8 cellular contexts compared by ENCODE assay signal in genomic region chr10:97081621-97082235, GRCh38.
A peak's percentile ranks its signal among the peaks of the same experiment; 100 is the strongest.
DNase-seq lines count a peak whose midpoint lies in the region; ATAC-seq, FAIRE-seq and TF ChIP-seq lines count a peak whose summit lies in the region.

No MANE protein-coding gene starts in this region.

- H3K27me3 ChIP-seq in CD8-positive, alpha-beta memory T cell (ENCODE audit: insufficient read depth, low read length, poor library complexity, severe bottlenecking) = no peaks in the 10 kb centered on the region
- H3K27me3 ChIP-seq in left lung = peaks cover 0 to 50% of the 10 kb centered on the region in 2 donors

- no peak overlapping the region for H3K4me3 Mint-ChIP-seq in CD8-positive, alpha-beta memory T cell
- H3K4me3 Mint-ChIP-seq in stimulated activated effector memory CD8-positive, alpha-beta T cell treated with anti-CD3 and anti-CD28 coated beads, Interleukin-12 subunit alpha, Interleukin-12 subunit beta, amount 100 ng/mL, for 72 hours = no peak overlapping the region

- peak; percentile 31 to 72 (median 48) for DNase-seq in CD8-positive, alpha-beta memory T cell
- DNase-seq in HTR-8/SVneo (ENCODE audit: insufficient read length, low spot score) (peak; percentile 72), UCSD-AML1 (lab: John Stamatoyannopoulos, UW; ENCODE audit: unreplicated experiment) (peak; percentile 70), T47D (ENCODE audit: low read depth in 1 of 2, low spot score in 1 of 2) (peak; percentile 72 to 84), left lung (peak in 1 of 2 donors; percentile 45), SK-N-DZ (ENCODE audit: low spot score) (no peak)
- DNase-seq in stimulated activated effector memory CD8-positive, alpha-beta T cell treated with anti-CD3 and anti-CD28 coated beads, Interleukin-12 subunit alpha, Interleukin-12 subunit beta, amount 100 ng/mL, for 72 hours (ENCODE audit: low spot score in 2 of 2) = peak; percentile 63 to 79

- POLR2A ChIA-PET in CD8-positive, alpha-beta memory T cell (lab: Charles Lee) = no interaction called here

- H3K9me3 ChIP-seq in CD8-positive, alpha-beta memory T cell (ENCODE audit: low read length) = no peaks in the 10 kb centered on the region
- H3K9me3 ChIP-seq in left lung = no peaks in the 10 kb centered on the region

- no peak overlapping the region for H3K4me3 ChIP-seq in CD8-positive, alpha-beta memory T cell (ENCODE audit: low read length)
- no peak overlapping the region for H3K4me3 ChIP-seq in left lung

- intact Hi-C loops in left lung (cut with DNase I) = no loop called here

- CTCF ChIA-PET in CD8-positive, alpha-beta memory T cell (lab: Charles Lee) = interaction anchor here (1.1 to 4.7 kb wide), 8 partner anchors 10 to 129 kb away, joined by 3 to 28 read pairs (median 8); no protein-coding TSS in a partner anchor

- H3K4me1 ChIP-seq in CD8-positive, alpha-beta memory T cell (ENCODE audit: insufficient read depth, low read length) = no peaks in the 10 kb centered on the region
- no peaks in the 10 kb centered on the region for H3K4me1 ChIP-seq in left lung

- peaks cover 10 to 55% of the 10 kb centered on the region in 2 donors for H3K27me3 Mint-ChIP-seq in CD8-positive, alpha-beta memory T cell

- H3K27ac ChIP-seq in CD8-positive, alpha-beta memory T cell (ENCODE audit: low read depth, low read length) = no peak overlapping the region
- H3K27ac ChIP-seq in left lung = no peak overlapping the region

- TF ChIP-seq CTCF in left lung (IDR thresholded peaks at IDR 0.05) = peak; percentile 34 to 71

- no peaks in the 10 kb centered on the region for H3K4me1 Mint-ChIP-seq in CD8-positive, alpha-beta memory T cell
- H3K4me1 Mint-ChIP-seq in stimulated activated effector memory CD8-positive, alpha-beta T cell treated with anti-CD3 and anti-CD28 coated beads, Interleukin-12 subunit alpha, Interleukin-12 subunit beta, amount 100 ng/mL, for 72 hours = no peaks in the 10 kb centered on the region

- FAIRE-seq in HTR-8/SVneo (lab: Jason Lieb, UNC) = no peak

- ATAC-seq in left lung (peak; percentile 95), HG02852 (IDR thresholded peaks at IDR 0.05; ENCODE audit: unreplicated experiment) (no peak)
- peak; percentile 68 for ATAC-seq in stimulated activated effector memory CD8-positive, alpha-beta T cell treated with anti-CD3 and anti-CD28 coated beads, Interleukin-12 subunit alpha, Interleukin-12 subunit beta, amount 100 ng/mL, for 72 hours

- no peaks in the 10 kb centered on the region for H3K36me3 ChIP-seq in CD8-positive, alpha-beta memory T cell (ENCODE audit: insufficient read depth, low read length)
- no peaks in the 10 kb centered on the region for H3K36me3 ChIP-seq in left lung

- no peaks in the 10 kb centered on the region for H3K36me3 Mint-ChIP-seq in CD8-positive, alpha-beta memory T cell
- H3K36me3 Mint-ChIP-seq in stimulated activated effector memory CD8-positive, alpha-beta T cell treated with anti-CD3 and anti-CD28 coated beads, Interleukin-12 subunit alpha, Interleukin-12 subunit beta, amount 100 ng/mL, for 72 hours = no peaks in the 10 kb centered on the region

- H3K27ac Mint-ChIP-seq in CD8-positive, alpha-beta memory T cell = peak overlapping the region in 1 of 8 donors; percentile 40
- H3K27ac Mint-ChIP-seq in stimulated activated effector memory CD8-positive, alpha-beta T cell treated with anti-CD3 and anti-CD28 coated beads, Interleukin-12 subunit alpha, Interleukin-12 subunit beta, amount 100 ng/mL, for 72 hours = no peak overlapping the region

- no peaks in the 10 kb centered on the region for H3K9me3 Mint-ChIP-seq in CD8-positive, alpha-beta memory T cell
- H3K9me3 Mint-ChIP-seq in stimulated activated effector memory CD8-positive, alpha-beta T cell treated with anti-CD3 and anti-CD28 coated beads, Interleukin-12 subunit alpha, Interleukin-12 subunit beta, amount 100 ng/mL, for 72 hours = no peaks in the 10 kb centered on the region

- in situ Hi-C loops in T47D (cut with HindIII; ENCODE audit: low pct_unique_long_range_greater_than_20kb, low sequenced_read_pairs) = no loop called here
